Comparison of ENCODE assay signal across 16 cellular contexts in the genomic region with DNA sequence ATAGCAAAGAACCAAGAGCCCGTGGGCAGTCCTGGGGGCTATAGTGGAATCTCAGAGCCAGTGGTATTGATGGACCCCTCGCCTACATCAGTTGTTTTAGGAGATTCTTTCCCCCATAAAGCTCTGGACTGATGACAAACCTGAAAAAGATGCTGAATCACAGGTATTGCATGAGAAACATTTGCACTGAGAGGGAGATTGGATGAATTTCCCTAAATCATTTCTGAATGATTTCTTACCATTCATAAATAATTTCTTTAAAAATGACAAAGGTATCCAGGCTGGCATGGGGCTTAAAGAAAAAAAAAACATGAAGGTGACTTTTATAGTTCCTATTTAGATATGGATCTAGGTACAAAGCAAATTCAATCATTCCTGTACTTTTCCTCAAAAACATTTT.
"Had no signal": no experiment of that assay in that cellular context is flagged by ENCODE, and none has a peak within 500 bp of the region (broad histone marks: within the 10 kb centered on the region; RNA-seq: fewer than 3 reads in every experiment).

No MANE protein-coding gene starts in this region.

- H3K27ac ChIP-seq: right lobe of liver, transverse colon had no signal

- H3K36me3 ChIP-seq: right lobe of liver, transverse colon had no signal

- H3K9me3 ChIP-seq: right lobe of liver, transverse colon had no signal

- H3K4me1 ChIP-seq: right lobe of liver, transverse colon had no signal

- H3K27me3 ChIP-seq: right lobe of liver, transverse colon had no signal

- H3K4me1 Mint-ChIP-seq: central memory CD8-positive, alpha-beta T cell; immature natural killer cell; natural killer cell had no signal

- H3K36me3 Mint-ChIP-seq: immature natural killer cell, natural killer cell had no signal

- H3K9me3 Mint-ChIP-seq: activated CD8-positive, alpha-beta T cell treated with anti-CD3 and anti-CD28 coated beads for 36 hours; central memory CD8-positive, alpha-beta T cell; dendritic cell treated with granulocyte-macrophage colony-stimulating factor and Interleukin-4, amounts not matched to agents 40 ng/mL and 50 ng/mL, for 4 days; effector memory CD8-positive, alpha-beta T cell; immature natural killer cell; natural killer cell had no signal

- H3K27me3 Mint-ChIP-seq: dendritic cell treated with granulocyte-macrophage colony-stimulating factor and Interleukin-4, amounts not matched to agents 40 ng/mL and 50 ng/mL, for 4 days had no signal

- ATAC-seq: activated CD8-positive, alpha-beta T cell treated with anti-CD3 and anti-CD28 coated beads for 36 hours; effector memory CD8-positive, alpha-beta T cell; natural killer cell; right lobe of liver had no signal

- H3K4me3 ChIP-seq: right lobe of liver, transverse colon had no signal

- H3K27ac Mint-ChIP-seq: activated CD8-positive, alpha-beta T cell treated with anti-CD3 and anti-CD28 coated beads for 36 hours; dendritic cell treated with granulocyte-macrophage colony-stimulating factor and Interleukin-4, amounts not matched to agents 40 ng/mL and 50 ng/mL, for 4 days; effector memory CD8-positive, alpha-beta T cell; immature natural killer cell; natural killer cell had no signal

- DNase-seq: activated CD4-positive, alpha-beta T cell treated with anti-CD3 and anti-CD28 coated beads for 4 hours; activated CD8-positive, alpha-beta memory T cell treated with anti-CD3 and anti-CD28 coated beads, Interleukin-2, amount 50 U/mL, for 48 hours; activated CD8-positive, alpha-beta T cell treated with anti-CD3 and anti-CD28 coated beads for 36 hours; activated naive CD4-positive, alpha-beta T cell; effector memory CD8-positive, alpha-beta T cell; erythroblast; immature natural killer cell; natural killer cell; nucleus accumbens; right lobe of liver; stimulated activated CD4-positive, alpha-beta T cell treated with anti-CD3 and anti-CD28 coated beads, Interleukin-2, amount 100 ng/mL, for 24 hours; stimulated activated naive CD4-positive, alpha-beta T cell; substantia nigra; transverse colon had no signal

- H3K4me3 Mint-ChIP-seq: activated CD8-positive, alpha-beta T cell treated with anti-CD3 and anti-CD28 coated beads for 36 hours; central memory CD8-positive, alpha-beta T cell; dendritic cell treated with granulocyte-macrophage colony-stimulating factor and Interleukin-4, amounts not matched to agents 40 ng/mL and 50 ng/mL, for 4 days; effector memory CD8-positive, alpha-beta T cell; immature natural killer cell; natural killer cell had no signal
